In the genomic region with DNA sequence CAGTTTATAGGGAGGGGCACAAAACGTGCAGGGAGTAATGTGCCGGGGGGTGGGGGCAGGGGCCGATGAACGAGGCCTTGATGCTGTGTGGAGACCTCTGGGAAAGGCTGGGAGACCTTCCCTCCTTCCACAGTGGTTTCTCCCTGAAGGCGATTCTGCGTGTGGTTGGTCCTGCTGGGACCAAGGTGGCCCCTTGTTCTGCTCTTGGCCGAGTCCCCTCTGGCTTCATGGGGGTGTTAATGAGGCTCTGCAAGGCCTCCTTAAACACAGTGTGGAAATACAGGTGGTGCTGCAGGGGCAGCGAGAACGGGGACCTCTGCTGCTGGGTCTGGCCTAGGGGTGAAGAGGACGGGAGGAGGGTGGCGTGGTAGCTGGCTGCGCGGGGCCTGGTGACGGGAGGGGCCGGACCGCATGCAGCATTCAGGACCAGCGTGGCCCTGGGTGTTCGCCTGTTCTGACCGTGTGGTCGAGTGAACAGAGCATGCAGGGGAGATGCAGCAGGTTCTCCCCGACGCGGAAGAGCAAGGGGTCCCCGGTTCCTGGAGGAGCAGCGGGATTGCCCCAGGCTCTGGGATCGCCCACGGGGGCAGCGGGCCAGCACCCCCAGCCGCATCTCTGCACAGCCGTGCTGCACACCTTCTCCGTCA, we compare ENCODE assay signal across 2 cellular contexts.
TF ChIP-seq lines count a peak whose summit lies in the region.

No MANE protein-coding gene starts in this region.

TF ChIP-seq in SK-N-SH, 30 proteins besides CTCF, POLR2A, EP300 and RAD21 (continued from another document):
- TF ChIP-seq, protein P1, sequence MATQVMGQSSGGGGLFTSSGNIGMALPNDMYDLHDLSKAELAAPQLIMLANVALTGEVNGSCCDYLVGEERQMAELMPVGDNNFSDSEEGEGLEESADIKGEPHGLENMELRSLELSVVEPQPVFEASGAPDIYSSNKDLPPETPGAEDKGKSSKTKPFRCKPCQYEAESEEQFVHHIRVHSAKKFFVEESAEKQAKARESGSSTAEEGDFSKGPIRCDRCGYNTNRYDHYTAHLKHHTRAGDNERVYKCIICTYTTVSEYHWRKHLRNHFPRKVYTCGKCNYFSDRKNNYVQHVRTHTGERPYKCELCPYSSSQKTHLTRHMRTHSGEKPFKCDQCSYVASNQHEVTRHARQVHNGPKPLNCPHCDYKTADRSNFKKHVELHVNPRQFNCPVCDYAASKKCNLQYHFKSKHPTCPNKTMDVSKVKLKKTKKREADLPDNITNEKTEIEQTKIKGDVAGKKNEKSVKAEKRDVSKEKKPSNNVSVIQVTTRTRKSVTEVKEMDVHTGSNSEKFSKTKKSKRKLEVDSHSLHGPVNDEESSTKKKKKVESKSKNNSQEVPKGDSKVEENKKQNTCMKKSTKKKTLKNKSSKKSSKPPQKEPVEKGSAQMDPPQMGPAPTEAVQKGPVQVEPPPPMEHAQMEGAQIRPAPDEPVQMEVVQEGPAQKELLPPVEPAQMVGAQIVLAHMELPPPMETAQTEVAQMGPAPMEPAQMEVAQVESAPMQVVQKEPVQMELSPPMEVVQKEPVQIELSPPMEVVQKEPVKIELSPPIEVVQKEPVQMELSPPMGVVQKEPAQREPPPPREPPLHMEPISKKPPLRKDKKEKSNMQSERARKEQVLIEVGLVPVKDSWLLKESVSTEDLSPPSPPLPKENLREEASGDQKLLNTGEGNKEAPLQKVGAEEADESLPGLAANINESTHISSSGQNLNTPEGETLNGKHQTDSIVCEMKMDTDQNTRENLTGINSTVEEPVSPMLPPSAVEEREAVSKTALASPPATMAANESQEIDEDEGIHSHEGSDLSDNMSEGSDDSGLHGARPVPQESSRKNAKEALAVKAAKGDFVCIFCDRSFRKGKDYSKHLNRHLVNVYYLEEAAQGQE (IDR thresholded peaks at IDR 0.05; ENCODE audit: low read depth, low read length): no peak
- no peak for TF ChIP-seq SIN3A (IDR thresholded peaks at IDR 0.05; ENCODE audit: borderline replicate concordance, low read depth, low read length)
- TF ChIP-seq RCOR1 (IDR thresholded peaks at IDR 0.05; ENCODE audit: low read length): no peak
- TF ChIP-seq RFX5 (IDR thresholded peaks at IDR 0.05; ENCODE audit: low read length): no peak
- TF ChIP-seq RXRA (IDR thresholded peaks at IDR 0.05; ENCODE audit: borderline replicate concordance, low read depth): no peak
- TF ChIP-seq, protein P2, sequence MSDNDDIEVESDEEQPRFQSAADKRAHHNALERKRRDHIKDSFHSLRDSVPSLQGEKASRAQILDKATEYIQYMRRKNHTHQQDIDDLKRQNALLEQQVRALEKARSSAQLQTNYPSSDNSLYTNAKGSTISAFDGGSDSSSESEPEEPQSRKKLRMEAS (IDR thresholded peaks at IDR 0.05; ENCODE audit: low read depth): no peak
- TF ChIP-seq GATA2 (CRISPR knock-in tag; IDR thresholded peaks at IDR 0.05): no peak
- TF ChIP-seq, protein P3, sequence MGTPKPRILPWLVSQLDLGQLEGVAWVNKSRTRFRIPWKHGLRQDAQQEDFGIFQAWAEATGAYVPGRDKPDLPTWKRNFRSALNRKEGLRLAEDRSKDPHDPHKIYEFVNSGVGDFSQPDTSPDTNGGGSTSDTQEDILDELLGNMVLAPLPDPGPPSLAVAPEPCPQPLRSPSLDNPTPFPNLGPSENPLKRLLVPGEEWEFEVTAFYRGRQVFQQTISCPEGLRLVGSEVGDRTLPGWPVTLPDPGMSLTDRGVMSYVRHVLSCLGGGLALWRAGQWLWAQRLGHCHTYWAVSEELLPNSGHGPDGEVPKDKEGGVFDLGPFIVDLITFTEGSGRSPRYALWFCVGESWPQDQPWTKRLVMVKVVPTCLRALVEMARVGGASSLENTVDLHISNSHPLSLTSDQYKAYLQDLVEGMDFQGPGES (IDR thresholded peaks at IDR 0.05; ENCODE audit: low read depth, low read length): no peak
- TF ChIP-seq SMC3 (IDR thresholded peaks at IDR 0.05; ENCODE audit: low read depth, low read length): no peak
- TF ChIP-seq, protein P4, sequence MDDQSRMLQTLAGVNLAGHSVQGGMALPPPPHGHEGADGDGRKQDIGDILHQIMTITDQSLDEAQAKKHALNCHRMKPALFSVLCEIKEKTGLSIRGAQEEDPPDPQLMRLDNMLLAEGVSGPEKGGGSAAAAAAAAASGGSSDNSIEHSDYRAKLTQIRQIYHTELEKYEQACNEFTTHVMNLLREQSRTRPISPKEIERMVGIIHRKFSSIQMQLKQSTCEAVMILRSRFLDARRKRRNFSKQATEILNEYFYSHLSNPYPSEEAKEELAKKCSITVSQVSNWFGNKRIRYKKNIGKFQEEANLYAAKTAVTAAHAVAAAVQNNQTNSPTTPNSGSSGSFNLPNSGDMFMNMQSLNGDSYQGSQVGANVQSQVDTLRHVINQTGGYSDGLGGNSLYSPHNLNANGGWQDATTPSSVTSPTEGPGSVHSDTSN (IDR thresholded peaks at IDR 0.05): no peak
- no peak for TF ChIP-seq GABPA (IDR thresholded peaks at IDR 0.05; ENCODE audit: low read depth)
TF ChIP-seq in SK-N-SH: peak in this region for 0.

TF ChIP-seq in GM23338, 12 proteins besides CTCF, POLR2A, EP300 and RAD21 (continued from another document):
- TF ChIP-seq, protein P1 (IDR thresholded peaks at IDR 0.05; ENCODE audit: unreplicated experiment): no peak
- TF ChIP-seq ZNF331 (CRISPR knock-in tag; IDR thresholded peaks at IDR 0.05; ENCODE audit: low read depth) (no peak), POLR2AphosphoS5 (IDR thresholded peaks at IDR 0.05; ENCODE audit: low read depth) (no peak), EZH2 (IDR thresholded peaks at IDR 0.05; ENCODE audit: low read depth, unreplicated experiment) (no peak)
TF ChIP-seq in GM23338: peak in this region for 0.
